ENCODE assay signal across 8 cellular contexts in genomic region chr11:118619444-118620205, GRCh38. TPM values are rescaled to one million over a fixed set of nuclear protein-coding genes. Genes with fewer than 3 reads are reported as not detected.
A peak's percentile ranks its signal among the peaks of the same experiment; 100 is the strongest.
DNase-seq lines count a peak whose midpoint lies in the region; ATAC-seq and TF ChIP-seq lines count a peak whose summit lies in the region.

No MANE protein-coding gene starts in this region.

- H3K4me3 ChIP-seq in GM23338: no peak overlapping the region
- no peak overlapping the region for H3K4me3 ChIP-seq in retinal pigment epithelial cell (ENCODE audit: low read length)
- H3K4me3 ChIP-seq in MM.1S (ENCODE audit: low read length): no peak overlapping the region
- no peak overlapping the region for H3K4me3 ChIP-seq in OCI-LY7 (ENCODE audit: low read depth, low read length, poor library complexity, severe bottlenecking)

- peaks cover 4% of the 10 kb centered on the region for H4K20me1 ChIP-seq in GM23338 (replicated peaks; ENCODE audit: insufficient read depth)
- H4K20me1 ChIP-seq in MM.1S (ENCODE audit: insufficient read depth, low read length): no peaks in the 10 kb centered on the region; the same call in 1 of the 2 replicates
- H4K20me1 ChIP-seq in OCI-LY7 (ENCODE audit: insufficient read depth, low read length): no peaks in the 10 kb centered on the region

- H3F3A ChIP-seq in GM23338 (replicated peaks; ENCODE audit: low read depth): peaks cover 15% of the 10 kb centered on the region
- H3F3A ChIP-seq in MM.1S (ENCODE audit: insufficient read depth, low read length): no peaks in the 10 kb centered on the region

- H2AFZ ChIP-seq in GM23338 (no peak overlapping the region), MM.1S (ENCODE audit: low read length) (no peak overlapping the region), OCI-LY7 (ENCODE audit: low read length) (no peak overlapping the region)

- H3K27ac Mint-ChIP-seq in GM23338: no peak overlapping the region

- H3K4me2 ChIP-seq in GM23338: no peak overlapping the region
- no peak overlapping the region for H3K4me2 ChIP-seq in MM.1S (ENCODE audit: low read depth, low read length)
- no peak overlapping the region for H3K4me2 ChIP-seq in OCI-LY7 (ENCODE audit: low read length)

- H3K27ac ChIP-seq in GM23338 (ENCODE audit: low read depth) (no peak overlapping the region), MM.1S (ENCODE audit: low read length) (no peak overlapping the region), OCI-LY7 (ENCODE audit: low read depth, low read length, poor library complexity, severe bottlenecking) (no peak overlapping the region)

- ATAC-seq in GM23338: no peak
- peak; percentile 3 for ATAC-seq in Right ventricle myocardium inferior

- H3K4me1 Mint-ChIP-seq in GM23338: peaks cover 73% of the 10 kb centered on the region

- peaks cover 4% of the 10 kb centered on the region; the same call in 2 of the 3 replicates for H3K36me3 Mint-ChIP-seq in GM23338 (ENCODE audit: low read depth)

- H3K4me1 ChIP-seq in GM23338 (ENCODE audit: insufficient read depth): peaks cover 54% of the 10 kb centered on the region
- no peaks in the 10 kb centered on the region for H3K4me1 ChIP-seq in MM.1S (ENCODE audit: low read length)
- H3K4me1 ChIP-seq in OCI-LY7 (ENCODE audit: insufficient read depth, low read length, poor library complexity, severe bottlenecking): no peaks in the 10 kb centered on the region

- CTCF ChIA-PET in OCI-LY7 (lab: Charles Lee; ENCODE audit: unreplicated experiment): interaction anchor here (0.6 kb wide), 1 partner anchor 11 kb away, joined by 4 read pairs; no protein-coding TSS in a partner anchor

- no peaks in the 10 kb centered on the region for H3K27me3 ChIP-seq in GM23338 (ENCODE audit: insufficient read depth)
- H3K27me3 ChIP-seq in MM.1S (replicated peaks; ENCODE audit: insufficient read depth, low read length): peaks cover 15% of the 10 kb centered on the region

- TF ChIP-seq CTCF in GM23338 (conservative IDR thresholded peaks at IDR 0.05; ENCODE audit: low read depth in 2 of 2) (no peak), retinal pigment epithelial cell (conservative IDR thresholded peaks at IDR 0.05; ENCODE audit: low read depth, low read length) (no peak), MM.1S (IDR thresholded peaks at IDR 0.05; ENCODE audit: low read length) (no peak), OCI-LY7 (conservative IDR thresholded peaks at IDR 0.05; ENCODE audit: low read length) (no peak)

- BruUV-seq in OCI-LY7 (replicated peaks; lab: Mats Ljungman, UMichigan): no TSS peak

- H3K79me2 ChIP-seq in GM23338 (replicated peaks; ENCODE audit: insufficient read depth) (peaks cover 29% of the 10 kb centered on the region), MM.1S (ENCODE audit: low read length) (no peaks in the 10 kb centered on the region), OCI-LY7 (ENCODE audit: insufficient read depth, low read depth, low read length) (no peaks in the 10 kb centered on the region)

- H3K9ac ChIP-seq in MM.1S (ENCODE audit: low read length): no peak overlapping the region

- H3K9me2 ChIP-seq in GM23338 (ENCODE audit: insufficient read depth): no peaks in the 10 kb centered on the region
- H3K9me2 ChIP-seq in MM.1S (replicated peaks; ENCODE audit: insufficient read depth, low read length): no peaks in the 10 kb centered on the region
- no peaks in the 10 kb centered on the region for H3K9me2 ChIP-seq in OCI-LY7 (ENCODE audit: insufficient read depth, low read length)

- DNase-seq in GM23338 (ENCODE audit: low spot score): no peak
- DNase-seq in UCSD-AML1 (lab: John Stamatoyannopoulos, UW; ENCODE audit: unreplicated experiment): peak; percentile 64
- peak; percentile 63 for DNase-seq in Right ventricle myocardium inferior (ENCODE audit: missing footprints)
- peak; percentile 81 for DNase-seq in retinal pigment epithelial cell (ENCODE audit: low read depth)
- no peak for DNase-seq in MM.1S
- no peak for DNase-seq in iPS-NIHi11 (ENCODE audit: low spot score)
- no peak for DNase-seq in OCI-LY7 (ENCODE audit: low spot score)
- DNase-seq in NK-92 treated with Interleukin-12 subunit alpha and Interleukin-12 subunit beta, amount 100 ng/mL, for 24 hours (lab: John Stamatoyannopoulos, UW): no peak

- intact Hi-C loops in Right ventricle myocardium inferior (cut with DNase I) (no loop called here), OCI-LY7 (cut with micrococcal nuclease; ENCODE audit: unreplicated experiment) (loop anchor here (5.0 kb wide), 1 partner anchor 472 kb away; no protein-coding TSS in a partner anchor)

- H3K9me3 ChIP-seq in MM.1S (replicated peaks; ENCODE audit: insufficient read depth, low read length): no peaks in the 10 kb centered on the region
- H3K9me3 ChIP-seq in OCI-LY7 (ENCODE audit: low read length): no peaks in the 10 kb centered on the region

- H3K27me3 Mint-ChIP-seq in GM23338 (ENCODE audit: insufficient read depth, low read depth, poor library complexity): peaks cover 14% of the 10 kb centered on the region

- POLR2A ChIA-PET in OCI-LY7 (lab: Charles Lee): interaction anchor here (0.9 kb wide), 1 partner anchor 14 kb away, joined by 3 read pairs; no protein-coding TSS in a partner anchor

- H3K36me3 ChIP-seq in GM23338 (ENCODE audit: insufficient read depth) (no peaks in the 10 kb centered on the region), MM.1S (replicated peaks; ENCODE audit: insufficient read depth, low read length) (no peaks in the 10 kb centered on the region), OCI-LY7 (ENCODE audit: insufficient read depth, low read length) (no peaks in the 10 kb centered on the region)

- H3K9me3 Mint-ChIP-seq in GM23338: no peaks in the 10 kb centered on the region; the same call in 2 of the 3 replicates

- H3K4me3 Mint-ChIP-seq in GM23338: peak overlapping the region; percentile 5; the same call in 1 of the 3 replicates

TF ChIP-seq in GM23338, 12 proteins besides CTCF, POLR2A, EP300 and RAD21:
- TF ChIP-seq ZNF114 (CRISPR knock-in tag; IDR thresholded peaks at IDR 0.05) (no peak), JUNB (IDR thresholded peaks at IDR 0.05; ENCODE audit: unreplicated experiment) (no peak), NANOG (IDR thresholded peaks at IDR 0.05; ENCODE audit: borderline replicate concordance) (no peak)

RNA-seq across cellular contexts. Expression of gene PHLDB1, which starts 12.2 kb away (rescaled TPM):
- 85.2 and 93.9 TPM in 2 replicates for total RNA-seq in GM23338 (2014; rRNA removed; shearing (Covaris generic))
- polyA plus RNA-seq in GM23338 (2016; fragmentation: Nextera tagmentation; extraction: Ambion mirVana): 45.3 and 46.0 TPM in 2 replicates
- total RNA-seq in Right ventricle myocardium inferior: 115 TPM
- not detected in 2 replicates for total RNA-seq in OCI-LY7 (2014; rRNA removed; shearing (Covaris generic))
- total RNA-seq in OCI-LY7 (2022): 0.19 and 0.28 TPM in 2 replicates

RNA-seq across cellular contexts. Expression of gene ARCN1, which starts 47.4 kb away (rescaled TPM):
- total RNA-seq in GM23338 (2014; rRNA removed; shearing (Covaris generic)): 106 and 109 TPM in 2 replicates
- polyA plus RNA-seq in GM23338 (2016; fragmentation: Nextera tagmentation; extraction: Ambion mirVana): 79.9 and 83.3 TPM in 2 replicates
- total RNA-seq in Right ventricle myocardium inferior (93.4 TPM), OCI-LY7 (2022) (98.9 and 101 TPM in 2 replicates)
- total RNA-seq in OCI-LY7 (2014; rRNA removed; shearing (Covaris generic)): 51.0 and 55.2 TPM in 2 replicates

RNA-seq across cellular contexts. Expression of gene IFT46, which starts 53.9 kb away (rescaled TPM):
- 11.1 and 12.8 TPM in 2 replicates for total RNA-seq in GM23338 (2014; rRNA removed; shearing (Covaris generic))
- 4.3 and 4.6 TPM in 2 replicates for polyA plus RNA-seq in GM23338 (2016; fragmentation: Nextera tagmentation; extraction: Ambion mirVana)
- 24.9 TPM for total RNA-seq in Right ventricle myocardium inferior
- 17.5 and 17.6 TPM in 2 replicates for total RNA-seq in OCI-LY7 (2014; rRNA removed; shearing (Covaris generic))
- 14.6 and 14.7 TPM in 2 replicates for total RNA-seq in OCI-LY7 (2022)

RNA-seq across cellular contexts. Expression of gene TREH, which starts 59.8 kb away (rescaled TPM):
- total RNA-seq in GM23338 (2014; rRNA removed; shearing (Covaris generic)): not detected in 2 replicates
- 0.24 and 0.36 TPM in 2 replicates for polyA plus RNA-seq in GM23338 (2016; fragmentation: Nextera tagmentation; extraction: Ambion mirVana)
- not detected for total RNA-seq in Right ventricle myocardium inferior
- total RNA-seq in OCI-LY7 (2014; rRNA removed; shearing (Covaris generic)): not detected in 2 replicates
- not detected in 2 replicates for total RNA-seq in OCI-LY7 (2022)

Comparison
In these comparisons a context has a peak if more than half of its experiments do, and no peak if none do; other contexts are left out.
1. DNase-seq: peak in UCSD-AML1 (single experiment), Right ventricle myocardium inferior (single experiment) and retinal pigment epithelial cell (single experiment); none in GM23338 (single experiment), MM.1S (single experiment), iPS-NIHi11 (single experiment), OCI-LY7 (single experiment) and NK-92 treated with Interleukin-12 subunit alpha and Interleukin-12 subunit beta, amount 100 ng/mL, for 24 hours (single experiment).
2. RNA of gene PHLDB1, which starts 12.2 kb away (total RNA-seq): 115 TPM in Right ventricle myocardium inferior (single experiment) and 85.2 to 93.9 TPM in GM23338; 0.19 to 0.28 TPM in OCI-LY7; every median in the first group is over 10 times any median in the second.